In genomic region chr6:107957909-107958688, GRCh38 we compare ENCODE assay signal across 1 cellular context.
TF ChIP-seq lines count a peak whose summit lies in the region.

Gene SEC63, minus strand, starts transcription at chr6:107958208. Its CDS starts 199 bp downstream, at chr6:107958009.

TF ChIP-seq in HepG2, 621 proteins besides CTCF, POLR2A, EP300 and RAD21 (continued from another document and continues in another):
- TF ChIP-seq TAF1 (CRISPR knock-in tag; IDR thresholded peaks at IDR 0.05) (peak; percentile 75), SRSF9 (IDR thresholded peaks at IDR 0.05; ENCODE audit: borderline replicate concordance, insufficient read depth, low read depth, low read length, poor library complexity, severe bottlenecking) (no peak), REPIN1 (CRISPR knock-in tag; IDR thresholded peaks at IDR 0.05; ENCODE audit: borderline replicate concordance, low read depth) (peak; percentile 52; the same call in 1 of the 2 replicates), ZSCAN31 (CRISPR knock-in tag; IDR thresholded peaks at IDR 0.05; ENCODE audit: low read depth) (0 out of 2 replicates have a peak, but pooled peaks have one; percentile 56), RXRA (CRISPR knock-in tag; IDR thresholded peaks at IDR 0.05) (no peak), ZNF775 (CRISPR knock-in tag; IDR thresholded peaks at IDR 0.05; ENCODE audit: borderline replicate concordance) (no peak), PAWR (CRISPR knock-in tag; IDR thresholded peaks at IDR 0.05; ENCODE audit: borderline replicate concordance) (no peak), HIVEP1 (CRISPR knock-in tag; IDR thresholded peaks at IDR 0.05) (no peak; the same call in 1 of the 2 replicates), ZNF367 (CRISPR knock-in tag; IDR thresholded peaks at IDR 0.05; ENCODE audit: borderline replicate concordance) (no peak), HOXA9 (CRISPR knock-in tag; IDR thresholded peaks at IDR 0.05; ENCODE audit: borderline replicate concordance) (0 out of 2 replicates have a peak, but pooled peaks have one; percentile 28), MED8 (CRISPR knock-in tag; IDR thresholded peaks at IDR 0.05; ENCODE audit: insufficient replicate concordance) (no peak), FOXA1 (IDR thresholded peaks at IDR 0.05) (no peak), FOXA1 (CRISPR knock-in tag; IDR thresholded peaks at IDR 0.05) (no peak), ZNF839 (CRISPR knock-in tag; IDR thresholded peaks at IDR 0.05; ENCODE audit: borderline replicate concordance) (no peak), SNAI1 (CRISPR knock-in tag; IDR thresholded peaks at IDR 0.05; ENCODE audit: borderline replicate concordance) (0 out of 2 replicates have a peak, but pooled peaks have one; percentile 34), ZKSCAN8 (CRISPR knock-in tag; IDR thresholded peaks at IDR 0.05; ENCODE audit: borderline replicate concordance) (no peak), GATAD2A (CRISPR knock-in tag; IDR thresholded peaks at IDR 0.05) (no peak; the same call in 1 of the 2 replicates), FOXC1 (CRISPR knock-in tag; IDR thresholded peaks at IDR 0.05; ENCODE audit: borderline replicate concordance) (0 out of 2 replicates have a peak, but pooled peaks have one; percentile 42), SRSF1 (optimal IDR thresholded peaks at IDR 0.05; ENCODE audit: low read depth, low read length) (peak; percentile 55), CBFB (CRISPR knock-in tag; IDR thresholded peaks at IDR 0.05) (0 out of 2 replicates have a peak, but pooled peaks have one; percentile 45), ZNF687 (CRISPR knock-in tag; IDR thresholded peaks at IDR 0.05) (peak; percentile 88), RBAK (CRISPR knock-in tag; IDR thresholded peaks at IDR 0.05) (no peak), ZNF503 (CRISPR knock-in tag; IDR thresholded peaks at IDR 0.05) (peak; percentile 14; the same call in 1 of the 2 replicates), ZNF232 (CRISPR knock-in tag; IDR thresholded peaks at IDR 0.05; ENCODE audit: borderline replicate concordance) (no peak), TRIM22 (IDR thresholded peaks at IDR 0.05) (no peak), PLSCR1 (CRISPR knock-in tag; IDR thresholded peaks at IDR 0.05; ENCODE audit: borderline replicate concordance) (no peak), ZNF562 (CRISPR knock-in tag; IDR thresholded peaks at IDR 0.05; ENCODE audit: borderline replicate concordance) (0 out of 2 replicates have a peak, but pooled peaks have one; percentile 28), AGO2 (optimal IDR thresholded peaks at IDR 0.05; ENCODE audit: low read depth, low read length) (no peak), ZNF441 (CRISPR knock-in tag; IDR thresholded peaks at IDR 0.05; ENCODE audit: borderline replicate concordance) (peak; percentile 60; the same call in 1 of the 2 replicates), FOXM1 (CRISPR knock-in tag; IDR thresholded peaks at IDR 0.05) (no peak), ZBTB33 (CRISPR knock-in tag; IDR thresholded peaks at IDR 0.05) (no peak), ZNF121 (CRISPR knock-in tag; IDR thresholded peaks at IDR 0.05) (no peak), ZKSCAN5 (CRISPR knock-in tag; IDR thresholded peaks at IDR 0.05) (no peak), BCLAF1 (IDR thresholded peaks at IDR 0.05) (no peak), ZNF512B (CRISPR knock-in tag; IDR thresholded peaks at IDR 0.05; ENCODE audit: borderline replicate concordance) (no peak), MXD4 (CRISPR knock-in tag; IDR thresholded peaks at IDR 0.05) (no peak), NFRKB (IDR thresholded peaks at IDR 0.05) (no peak), GFI1 (CRISPR knock-in tag; IDR thresholded peaks at IDR 0.05; ENCODE audit: borderline replicate concordance) (no peak), MLXIP (CRISPR knock-in tag; IDR thresholded peaks at IDR 0.05; ENCODE audit: borderline replicate concordance) (no peak), TERF1 (CRISPR knock-in tag; IDR thresholded peaks at IDR 0.05) (no peak), KDM6A (CRISPR knock-in tag; IDR thresholded peaks at IDR 0.05; ENCODE audit: low read depth) (no peak), ZNF615 (CRISPR knock-in tag; IDR thresholded peaks at IDR 0.05; ENCODE audit: borderline replicate concordance) (no peak)
